Comparison of ENCODE assay signal across 14 cellular contexts in the genomic region with DNA sequence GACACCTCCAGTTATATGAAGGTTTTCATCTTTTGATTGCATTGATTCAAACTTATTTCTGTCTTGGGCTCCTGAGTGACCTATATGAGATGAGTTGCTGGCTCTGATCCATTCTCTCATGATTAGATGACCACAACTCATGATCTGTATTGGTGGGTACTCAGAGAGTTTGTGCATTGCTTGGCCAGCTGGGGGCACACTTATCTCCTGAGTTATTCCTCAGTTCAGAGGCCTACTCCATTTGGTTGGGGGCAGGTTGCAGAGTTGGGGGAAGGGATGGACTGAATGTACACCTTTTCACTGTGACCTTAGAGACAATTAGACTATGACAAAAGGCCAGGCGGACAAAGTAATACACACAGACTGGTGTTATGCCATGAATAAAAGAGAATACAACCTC.
DNase-seq lines count a peak whose midpoint lies in the region; ATAC-seq and TF ChIP-seq lines count a peak whose summit lies in the region.
"Had no signal": no experiment of that assay in that cellular context is flagged by ENCODE, and none has a peak within 500 bp of the region (broad histone marks: within the 10 kb centered on the region; RNA-seq: fewer than 3 reads in every experiment).

No MANE protein-coding gene starts in this region.

- TF ChIP-seq CTCF in HEK293 (tag by site-specific recombination; IDR thresholded peaks at IDR 0.05) (no peak), WI38 (IDR thresholded peaks at IDR 0.05; ENCODE audit: low read depth, low read length) (peak; percentile 12; the same call in 1 of the 2 replicates), GM20000 (IDR thresholded peaks at IDR 0.05; ENCODE audit: extremely low read depth, missing control alignments) (no peak)

- POLR2A ChIA-PET in HEK293 (lab: Yijun Ruan, JAX) = no interaction called here

- H3K4me3 ChIP-seq in HEK293 (ENCODE audit: low read depth, low read length) (no peak overlapping the region), WI38 (ENCODE audit: low read depth, low read length) (no peak overlapping the region)

- H3K27ac ChIP-seq in HEK293 (ENCODE audit: extremely low read depth, low read depth, low read length) (no peak overlapping the region), caudate nucleus (ENCODE audit: low read depth, low read length) (no peak overlapping the region)
- H3K27ac ChIP-seq: parathyroid adenoma had no signal

- DNase-seq in DMS53 (lab: John Stamatoyannopoulos, UW) (peak; percentile 9), iPS-NIHi11 (ENCODE audit: low spot score) (peak; percentile 27), caudate nucleus (lab: John Stamatoyannopoulos, UW) (no peak), GM20000 (ENCODE audit: low spot score) (no peak)
- DNase-seq in stimulated activated CD4-positive, alpha-beta T cell treated with anti-CD3 and anti-CD28 coated beads, Interleukin-2, amount 100 ng/mL, for 24 hours = no peak
- DNase-seq: activated CD8-positive, alpha-beta T cell treated with anti-CD3 and anti-CD28 coated beads, Interleukin-2, amount 10 ng/mL, durations not matched to agents 7 days and 5 days; erythroblast; NCI-H1092 treated with DMSO at 0.1 percent for 48 hours; stimulated activated naive CD8-positive, alpha-beta T cell treated with anti-CD3 and anti-CD28 coated beads, Interleukin-15, amount 100 ng/mL, for 72 hours had no signal

- no peaks in the 10 kb centered on the region for H3K36me3 ChIP-seq in HEK293 (ENCODE audit: control insufficient read depth in 2 of 2, insufficient read depth in 1 of 2, low read length in 2 of 2)

- no peaks in the 10 kb centered on the region for H3K4me1 ChIP-seq in HEK293 (ENCODE audit: control insufficient read depth, insufficient read depth, low read length)
- H3K4me1 ChIP-seq: parathyroid adenoma had no signal

- ATAC-seq in GM19351 (IDR thresholded peaks at IDR 0.05; ENCODE audit: unreplicated experiment) = no peak
- ATAC-seq: activated CD8-positive, alpha-beta T cell treated with anti-CD3 and anti-CD28 coated beads, Interleukin-2, amount 10 ng/mL, durations not matched to agents 7 days and 5 days; activated T-helper 17 cell treated with anti-CD3 and anti-CD28 coated beads, Interleukin-2, amount 50 U/mL, for 72 hours; stimulated activated naive CD8-positive, alpha-beta T cell treated with anti-CD3 and anti-CD28 coated beads, Interleukin-15, amount 100 ng/mL, for 72 hours had no signal

- CTCF ChIA-PET in HEK293 (lab: Yijun Ruan, JAX) = interaction anchor here (0.6 to 1.2 kb wide), 2 partner anchors 28 to 71 kb away, joined by 3 read pairs; no protein-coding TSS in a partner anchor

- no peaks in the 10 kb centered on the region for H3K9me3 ChIP-seq in HEK293 (ENCODE audit: control insufficient read depth, insufficient read depth, low read depth, low read length)

TF ChIP-seq in HEK293, 187 proteins besides CTCF, POLR2A, EP300 and RAD21:
- peak; percentile 23 for TF ChIP-seq ZNF654 (tag by site-specific recombination; IDR thresholded peaks at IDR 0.05; ENCODE audit: low read depth)
- no peak for TF ChIP-seq ZFP41 (tag by site-specific recombination; IDR thresholded peaks at IDR 0.05; ENCODE audit: borderline replicate concordance)
- TF ChIP-seq, protein P1, sequence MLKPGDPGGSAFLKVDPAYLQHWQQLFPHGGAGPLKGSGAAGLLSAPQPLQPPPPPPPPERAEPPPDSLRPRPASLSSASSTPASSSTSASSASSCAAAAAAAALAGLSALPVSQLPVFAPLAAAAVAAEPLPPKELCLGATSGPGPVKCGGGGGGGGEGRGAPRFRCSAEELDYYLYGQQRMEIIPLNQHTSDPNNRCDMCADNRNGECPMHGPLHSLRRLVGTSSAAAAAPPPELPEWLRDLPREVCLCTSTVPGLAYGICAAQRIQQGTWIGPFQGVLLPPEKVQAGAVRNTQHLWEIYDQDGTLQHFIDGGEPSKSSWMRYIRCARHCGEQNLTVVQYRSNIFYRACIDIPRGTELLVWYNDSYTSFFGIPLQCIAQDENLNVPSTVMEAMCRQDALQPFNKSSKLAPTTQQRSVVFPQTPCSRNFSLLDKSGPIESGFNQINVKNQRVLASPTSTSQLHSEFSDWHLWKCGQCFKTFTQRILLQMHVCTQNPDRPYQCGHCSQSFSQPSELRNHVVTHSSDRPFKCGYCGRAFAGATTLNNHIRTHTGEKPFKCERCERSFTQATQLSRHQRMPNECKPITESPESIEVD (tag by site-specific recombination; IDR thresholded peaks at IDR 0.05) = no peak
- no peak for TF ChIP-seq ZBTB48 (tag by site-specific recombination; IDR thresholded peaks at IDR 0.05)

Comparison
In these comparisons a context has a peak if more than half of its experiments do, and no peak if none do; other contexts are left out.
1. DNase-seq: peak in DMS53 (single experiment) and iPS-NIHi11 (single experiment); none in stimulated activated CD4-positive, alpha-beta T cell treated with anti-CD3 and anti-CD28 coated beads, Interleukin-2, amount 100 ng/mL, for 24 hours (0 of 2), caudate nucleus (0 of 61) and GM20000 (single experiment).